Comparison of ENCODE assay signal across 8 cellular contexts in the genomic region with DNA sequence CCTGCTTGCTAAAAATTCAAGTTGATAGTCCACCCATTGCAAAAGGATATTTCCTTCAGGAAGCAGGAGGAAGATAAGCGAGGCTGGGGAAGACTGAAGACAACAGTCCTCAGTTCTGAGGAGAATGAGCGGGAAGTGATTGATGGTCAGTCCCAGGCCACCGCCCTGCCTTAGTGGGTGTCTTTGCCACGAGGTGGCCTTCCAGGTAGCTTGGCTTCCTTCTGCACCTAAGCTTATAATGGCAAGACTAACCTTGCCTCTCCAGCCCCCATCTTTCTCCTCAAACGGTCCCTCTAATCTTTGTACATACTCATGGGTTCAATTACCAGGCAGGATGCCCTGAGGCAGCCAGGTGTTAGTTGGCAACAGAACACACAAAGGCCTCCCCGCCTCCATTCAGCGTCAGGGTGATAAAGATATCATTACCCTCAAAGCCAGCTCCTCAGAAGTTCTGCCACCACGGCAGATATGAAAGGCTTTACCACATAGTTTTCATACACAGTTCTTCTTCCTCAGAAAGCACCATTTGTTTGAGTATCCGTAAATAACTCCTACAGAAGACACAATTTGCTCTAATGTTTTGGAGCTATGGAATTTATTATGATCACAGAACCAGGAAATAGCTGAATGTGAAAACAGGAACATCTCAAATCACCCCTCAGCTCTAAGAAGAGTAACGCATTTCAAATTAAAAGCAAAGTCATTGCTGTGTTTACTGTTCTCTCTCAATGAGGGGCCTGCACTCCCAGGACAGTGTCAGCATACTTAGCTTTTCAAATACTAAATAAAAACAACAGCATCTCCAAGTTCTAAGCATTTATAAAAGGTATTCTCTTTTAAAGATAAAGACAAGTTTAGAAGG.
DNase-seq lines count a peak whose midpoint lies in the region; ATAC-seq and TF ChIP-seq lines count a peak whose summit lies in the region.

No MANE protein-coding gene starts in this region.

- H3K9me3 ChIP-seq in SJCRH30 (replicated peaks) (no peaks in the 10 kb centered on the region), aorta (ENCODE audit: control insufficient read depth, low read length) (no peaks in the 10 kb centered on the region), left lung (no peaks in the 10 kb centered on the region), PC-3 (ENCODE audit: low read length) (no peaks in the 10 kb centered on the region)

- H3K4me2 ChIP-seq in PC-3 (ENCODE audit: low read length), result no peak overlapping the region

- H3K4me3 Mint-ChIP-seq in natural killer cell treated with Interleukin-12 subunit alpha and Interleukin-12 subunit beta and Interleukin-15 and Interleukin-18, amount 100 ng/mL, for 72 hours, result peak overlapping the region; percentile 56

- H3K9me3 Mint-ChIP-seq in natural killer cell treated with Interleukin-12 subunit alpha and Interleukin-12 subunit beta and Interleukin-15 and Interleukin-18, amount 100 ng/mL, for 72 hours, result no peaks in the 10 kb centered on the region

- H3K27me3 Mint-ChIP-seq in natural killer cell treated with Interleukin-12 subunit alpha and Interleukin-12 subunit beta and Interleukin-15 and Interleukin-18, amount 100 ng/mL, for 72 hours, result no peaks in the 10 kb centered on the region

- H2AFZ ChIP-seq in PC-3 (ENCODE audit: low read length), result no peak overlapping the region

- H3F3A ChIP-seq in PC-3 (ENCODE audit: low read length, unreplicated experiment), result no peaks in the 10 kb centered on the region

- H3K27me3 ChIP-seq in SJCRH30, result no peaks in the 10 kb centered on the region
- no peaks in the 10 kb centered on the region for H3K27me3 ChIP-seq in aorta (ENCODE audit: control insufficient read depth in 1 of 2, insufficient read depth in 2 of 2, low read length in 1 of 2)
- no peaks in the 10 kb centered on the region for H3K27me3 ChIP-seq in left lung
- no peaks in the 10 kb centered on the region for H3K27me3 ChIP-seq in PC-3 (ENCODE audit: low read length)

- H3K4me3 ChIP-seq in SJCRH30, result no peak overlapping the region
- H3K4me3 ChIP-seq in aorta (ENCODE audit: low read length in 2 of 2), result no peak overlapping the region
- no peak overlapping the region for H3K4me3 ChIP-seq in left lung
- no peak overlapping the region for H3K4me3 ChIP-seq in PC-3 (ENCODE audit: low read length)

- intact Hi-C loops in aorta (cut with DNase I), result loop anchor here (5.0 to 10.0 kb wide), 6 partner anchors 175 to 573 kb away; a partner anchor contains a TSS
- intact Hi-C loops in left lung (cut with DNase I), result loop anchor here in 1 of 2 donors (5.0 kb wide), 1 partner anchor 250 kb away; a partner anchor contains a TSS
- intact Hi-C loops in PC-3 (cut with micrococcal nuclease), result loop anchor here (5.0 kb wide), 1 partner anchor 200 kb away; no protein-coding TSS in a partner anchor

- H3K9ac ChIP-seq in PC-3 (ENCODE audit: low read length), result no peak overlapping the region

- H3K79me2 ChIP-seq in PC-3 (ENCODE audit: low read length), result no peaks in the 10 kb centered on the region

- H3K27ac Mint-ChIP-seq in natural killer cell treated with Interleukin-12 subunit alpha and Interleukin-12 subunit beta and Interleukin-15 and Interleukin-18, amount 100 ng/mL, for 72 hours, result peak overlapping the region; percentile 34 to 53

- H4K20me1 ChIP-seq in PC-3 (ENCODE audit: low read length), result no peaks in the 10 kb centered on the region

- ATAC-seq in GM19397 (IDR thresholded peaks at IDR 0.05; ENCODE audit: unreplicated experiment), result peak; percentile 65
- ATAC-seq in HG03159 (IDR thresholded peaks at IDR 0.05; ENCODE audit: unreplicated experiment), result peak; percentile 70
- ATAC-seq in natural killer cell treated with Interleukin-12 subunit alpha and Interleukin-12 subunit beta and Interleukin-15 and Interleukin-18, amount 100 ng/mL, for 72 hours, result peak in 1 of 2 donors; percentile 15
- no peak for ATAC-seq in aorta (ENCODE audit: low FRiP score)
- no peak for ATAC-seq in left lung
- ATAC-seq in PC-3, result no peak

- WGBS in aorta, 2 donors, result 74 to 75% methylated on average over 10 of the region's 10 CpGs

- DNase-seq in activated CD4-positive, alpha-beta T cell treated with anti-CD3 and anti-CD28 coated beads, Interleukin-2, amount 50 U/mL, for 4 hours, result peak; percentile 24 to 29
- no peak for DNase-seq in natural killer cell treated with Interleukin-12 subunit alpha and Interleukin-12 subunit beta and Interleukin-15 and Interleukin-18, amount 100 ng/mL, for 72 hours (ENCODE audit: low spot score)
- DNase-seq in SJCRH30 (no peak), aorta (no peak), left lung (no peak), PC-3 (no peak)

- no TSS peak for BruUV-seq in PC-3 (replicated peaks; lab: Mats Ljungman, UMichigan)

- POLR2A ChIA-PET in PC-3 (lab: Charles Lee; ENCODE audit: unreplicated experiment), result interaction anchor here (0.7 kb wide), 1 partner anchor 438 kb away, joined by 4 read pairs; no protein-coding TSS in a partner anchor

- peaks cover 6% of the 10 kb centered on the region for H3K36me3 Mint-ChIP-seq in natural killer cell treated with Interleukin-12 subunit alpha and Interleukin-12 subunit beta and Interleukin-15 and Interleukin-18, amount 100 ng/mL, for 72 hours

- H3K4me1 Mint-ChIP-seq in natural killer cell treated with Interleukin-12 subunit alpha and Interleukin-12 subunit beta and Interleukin-15 and Interleukin-18, amount 100 ng/mL, for 72 hours (ENCODE audit: low read depth in 2 of 2), result peaks cover 53 to 58% of the 10 kb centered on the region in 2 donors

- H3K4me1 ChIP-seq in SJCRH30 (no peaks in the 10 kb centered on the region), aorta (ENCODE audit: control insufficient read depth in 1 of 2, insufficient read depth in 2 of 2, low read length in 2 of 2) (peaks cover 7 to 11% of the 10 kb centered on the region in 2 donors), left lung (peaks cover 3 to 42% of the 10 kb centered on the region in 2 donors), PC-3 (ENCODE audit: insufficient read depth, low read length) (no peaks in the 10 kb centered on the region)

- no peak overlapping the region for H3K27ac ChIP-seq in SJCRH30
- no peak overlapping the region for H3K27ac ChIP-seq in aorta (ENCODE audit: low read depth in 1 of 2, low read length in 2 of 2)
- H3K27ac ChIP-seq in left lung, result no peak overlapping the region
- no peak overlapping the region for H3K27ac ChIP-seq in PC-3 (ENCODE audit: low read length)

- TF ChIP-seq CTCF in left lung (IDR thresholded peaks at IDR 0.05), result no peak
- TF ChIP-seq CTCF in PC-3 (conservative IDR thresholded peaks at IDR 0.05; ENCODE audit: low read depth, low read length), result no peak

- no peaks in the 10 kb centered on the region for H3K36me3 ChIP-seq in SJCRH30
- H3K36me3 ChIP-seq in aorta (ENCODE audit: control insufficient read depth in 1 of 2, insufficient read depth in 2 of 2, low read length in 1 of 2), result no peaks in the 10 kb centered on the region
- no peaks in the 10 kb centered on the region for H3K36me3 ChIP-seq in left lung
- no peaks in the 10 kb centered on the region for H3K36me3 ChIP-seq in PC-3 (ENCODE audit: low read depth, low read length)

- H3K9me2 ChIP-seq in PC-3 (replicated peaks; ENCODE audit: low read length), result no peaks in the 10 kb centered on the region

- CTCF ChIA-PET in PC-3 (lab: Charles Lee), result interaction anchor here (0.6 to 0.8 kb wide), 2 partner anchors 200 to 490 kb away, joined by 3 read pairs; no protein-coding TSS in a partner anchor

Comparison
In these comparisons a context has a peak if more than half of its experiments do, and no peak if none do; other contexts are left out.
1. ATAC-seq: peak in GM19397 (single experiment) and HG03159 (single experiment); none in aorta (single experiment), left lung (single experiment) and PC-3 (single experiment).
2. DNase-seq: peak in activated CD4-positive, alpha-beta T cell treated with anti-CD3 and anti-CD28 coated beads, Interleukin-2, amount 50 U/mL, for 4 hours (2 of 2); none in natural killer cell treated with Interleukin-12 subunit alpha and Interleukin-12 subunit beta and Interleukin-15 and Interleukin-18, amount 100 ng/mL, for 72 hours (single experiment), SJCRH30 (0 of 2), aorta (0 of 2), left lung (0 of 2) and PC-3 (single experiment).